Comparison of ENCODE assay signal across 8 cellular contexts in genomic region chr10:3068201-3068967, GRCh38. TPM values are rescaled to one million over a fixed set of nuclear protein-coding genes. Genes with fewer than 3 reads are reported as not detected.
A peak's percentile ranks its signal among the peaks of the same experiment; 100 is the strongest.
DNase-seq lines count a peak whose midpoint lies in the region; ATAC-seq, FAIRE-seq and TF ChIP-seq lines count a peak whose summit lies in the region.

No MANE protein-coding gene starts in this region.

- CTCF ChIA-PET in endothelial cell of umbilical vein (lab: Charles Lee) = interaction anchor here (0.8 to 1.4 kb wide), 6 partner anchors 8 to 66 kb away, joined by 3 to 6 read pairs (median 4); no protein-coding TSS in a partner anchor

- H3K4me3 Mint-ChIP-seq in stimulated activated effector memory CD8-positive, alpha-beta T cell treated with anti-CD3 and anti-CD28 coated beads, Interleukin-12 subunit alpha, Interleukin-12 subunit beta, amount 100 ng/mL, for 72 hours = peak overlapping the region; percentile 83

- H4K20me1 ChIP-seq in endothelial cell of umbilical vein (replicated peaks; ENCODE audit: control insufficient read depth, extremely low read depth, insufficient read depth, low read length) = no peaks in the 10 kb centered on the region

- peak overlapping the region; percentile 75 to 96 (median 94) for H3K4me3 ChIP-seq in endothelial cell of umbilical vein (replicated peaks in 1 of 3; ENCODE audit: insufficient read depth in 1 of 3, low read depth in 1 of 3, low read length in 3 of 3)
- H3K4me3 ChIP-seq in mucosa of stomach (ENCODE audit: low read length) = peak overlapping the region; percentile 62

- H3K79me2 ChIP-seq in endothelial cell of umbilical vein (ENCODE audit: control insufficient read depth, insufficient read depth, low read length) = peaks cover 59% of the 10 kb centered on the region

- H3K27me3 ChIP-seq in endothelial cell of umbilical vein (ENCODE audit: control insufficient read depth in 2 of 2, insufficient read depth in 2 of 2, low read length in 2 of 2) (no peaks in the 10 kb centered on the region), mucosa of stomach (ENCODE audit: control insufficient read depth, insufficient read depth, low read length) (peaks cover 8% of the 10 kb centered on the region)

- dilution Hi-C loops in endothelial cell of umbilical vein (cut with MboI; ENCODE audit: extremely low pct_ligation_motif_present, low sequenced_read_pairs) = no loop called here

- intact Hi-C loops in endothelial cell of umbilical vein (cut with micrococcal nuclease) = no loop called here

- H3K4me1 Mint-ChIP-seq in stimulated activated effector memory CD8-positive, alpha-beta T cell treated with anti-CD3 and anti-CD28 coated beads, Interleukin-12 subunit alpha, Interleukin-12 subunit beta, amount 100 ng/mL, for 72 hours = peaks cover 41% of the 10 kb centered on the region

- peak overlapping the region; percentile 72 for H3K9ac ChIP-seq in endothelial cell of umbilical vein (replicated peaks; ENCODE audit: extremely low read depth, insufficient read depth, low read length)
- peak overlapping the region; percentile 83 for H3K9ac ChIP-seq in mucosa of stomach (ENCODE audit: low read length)

- peak overlapping the region; percentile 85 for H3K4me2 ChIP-seq in endothelial cell of umbilical vein (ENCODE audit: insufficient read depth, low read length)

- peaks cover 3% of the 10 kb centered on the region for H3K9me3 Mint-ChIP-seq in stimulated activated effector memory CD8-positive, alpha-beta T cell treated with anti-CD3 and anti-CD28 coated beads, Interleukin-12 subunit alpha, Interleukin-12 subunit beta, amount 100 ng/mL, for 72 hours

- no TSS peak for BruUV-seq in endothelial cell of umbilical vein (replicated peaks; lab: Mats Ljungman, UMichigan)

- H3K9me1 ChIP-seq in endothelial cell of umbilical vein (replicated peaks; ENCODE audit: control insufficient read depth, extremely low read depth, insufficient read depth, low read length) = no peaks in the 10 kb centered on the region

- H3K9me3 ChIP-seq in endothelial cell of umbilical vein (replicated peaks; ENCODE audit: control insufficient read depth, insufficient read depth, low read length) = no peaks in the 10 kb centered on the region
- H3K9me3 ChIP-seq in mucosa of stomach (ENCODE audit: control insufficient read depth, low read length) = no peaks in the 10 kb centered on the region

- peak; percentile 71 for FAIRE-seq in endothelial cell of umbilical vein (lab: Jason Lieb, UNC)

- peaks cover 56% of the 10 kb centered on the region for H3K36me3 Mint-ChIP-seq in stimulated activated effector memory CD8-positive, alpha-beta T cell treated with anti-CD3 and anti-CD28 coated beads, Interleukin-12 subunit alpha, Interleukin-12 subunit beta, amount 100 ng/mL, for 72 hours

- peak overlapping the region; percentile 93 for H3K27ac Mint-ChIP-seq in stimulated activated effector memory CD8-positive, alpha-beta T cell treated with anti-CD3 and anti-CD28 coated beads, Interleukin-12 subunit alpha, Interleukin-12 subunit beta, amount 100 ng/mL, for 72 hours

- H2AFZ ChIP-seq in endothelial cell of umbilical vein (ENCODE audit: low read depth, low read length) = peak overlapping the region; percentile 11

- TF ChIP-seq CTCF in endothelial cell of umbilical vein (IDR thresholded peaks at IDR 0.05; ENCODE audit: extremely low read depth in 1 of 2, insufficient read depth in 1 of 2, low read depth in 1 of 2, low read length in 2 of 2) = peak; percentile 31 to 53

- POLR2A ChIA-PET in endothelial cell of umbilical vein (lab: Charles Lee) = no interaction called here

- no peak for TF ChIP-seq POLR2A in endothelial cell of umbilical vein (IDR thresholded peaks at IDR 0.05; ENCODE audit: low read depth, low read length)

- ATAC-seq in HG02852 (IDR thresholded peaks at IDR 0.05; ENCODE audit: unreplicated experiment) = peak; percentile 43
- peak; percentile 43 for ATAC-seq in stimulated activated effector memory CD8-positive, alpha-beta T cell treated with anti-CD3 and anti-CD28 coated beads, Interleukin-12 subunit alpha, Interleukin-12 subunit beta, amount 100 ng/mL, for 72 hours

- DNase-seq in NCI-H446 (lab: John Stamatoyannopoulos, UW) (peak; percentile 32 to 52), NCI-H446 treated with DMSO at 0.1 percent for 48 hours (lab: John Stamatoyannopoulos, UW) (no peak), NCI-H2227 treated with DMSO at 0.1 percent for 48 hours (lab: John Stamatoyannopoulos, UW) (peak; percentile 16), activated T-cell treated with anti-CD3 and anti-CD28 coated beads for 1 hour (ENCODE audit: low read depth) (peak; percentile 33), endothelial cell of umbilical vein (ENCODE audit: low read depth, low spot score) (peak; percentile 62)
- DNase-seq in stimulated activated effector memory CD8-positive, alpha-beta T cell treated with anti-CD3 and anti-CD28 coated beads, Interleukin-12 subunit alpha, Interleukin-12 subunit beta, amount 100 ng/mL, for 72 hours (ENCODE audit: low spot score in 2 of 2) = peak; percentile 39 to 79

- H3K4me1 ChIP-seq in endothelial cell of umbilical vein (ENCODE audit: control insufficient read depth, extremely low read depth, insufficient read depth, low read length) (peaks cover 43% of the 10 kb centered on the region), mucosa of stomach (ENCODE audit: control insufficient read depth, insufficient read depth, low read length) (peaks cover 26% of the 10 kb centered on the region)

- H3K36me3 ChIP-seq in endothelial cell of umbilical vein (ENCODE audit: control insufficient read depth in 2 of 2, extremely low read depth in 1 of 2, insufficient read depth in 2 of 2, low read length in 2 of 2) (peaks cover 0 to 10% of the 10 kb centered on the region in 2 experiments), mucosa of stomach (ENCODE audit: control insufficient read depth, insufficient read depth, low read length) (no peaks in the 10 kb centered on the region)

- peak overlapping the region; percentile 73 for H3K27ac ChIP-seq in endothelial cell of umbilical vein (ENCODE audit: insufficient read depth, low read depth, low read length)

TF ChIP-seq in endothelial cell of umbilical vein, 7 proteins besides CTCF, POLR2A, EP300 and RAD21:
- TF ChIP-seq MAX (IDR thresholded peaks at IDR 0.05; ENCODE audit: insufficient read depth, insufficient read length) (no peak), POLR2AphosphoS5 (IDR thresholded peaks at IDR 0.05; ENCODE audit: insufficient read depth, low read depth, low read length) (peak; percentile 37)

RNA-seq across cellular contexts. Expression of gene PFKP, which starts 1.0 kb away (rescaled TPM):
- total RNA-seq in endothelial cell of umbilical vein = 359 and 360 TPM in 2 replicates
- 185 and 199 TPM in 2 replicates for polyA plus RNA-seq in endothelial cell of umbilical vein
- polyA plus RNA-seq in endothelial cell of umbilical vein (2011; cell fraction: cytosol; rRNA removed) = 217 and 218 TPM in 2 replicates
- 292 and 301 TPM in 2 replicates for polyA plus RNA-seq in endothelial cell of umbilical vein (2011; cell fraction: nucleus; rRNA removed)
- 370 TPM in 2 replicates for polyA plus RNA-seq in endothelial cell of umbilical vein (2012)
- 153 and 184 TPM in 2 replicates for polyA minus RNA-seq in endothelial cell of umbilical vein
- polyA minus RNA-seq in endothelial cell of umbilical vein (2011; cell fraction: cytosol; rRNA and poly(A)+ RNA removed) = 59.9 TPM
- 90.1 and 121 TPM in 2 replicates for polyA minus RNA-seq in endothelial cell of umbilical vein (2011; cell fraction: nucleus; rRNA and poly(A)+ RNA removed)
